Comparison of ENCODE assay signal across 31 cellular contexts in genomic region chr13:38957794-38958592, GRCh38. TPM values are rescaled to one million over a fixed set of nuclear protein-coding genes. Genes with fewer than 3 reads are reported as not detected.
DNase-seq lines count a peak whose midpoint lies in the region; ATAC-seq, FAIRE-seq and TF ChIP-seq lines count a peak whose summit lies in the region.
"Had no signal": no experiment of that assay in that cellular context is flagged by ENCODE, and none has a peak within 500 bp of the region (broad histone marks: within the 10 kb centered on the region; RNA-seq: fewer than 3 reads in every experiment).

No MANE protein-coding gene starts in this region.

- ATAC-seq in HepG2, result no peak
- ATAC-seq in right lobe of liver, result no peak
- ATAC-seq in K562, result no peak
- ATAC-seq: GM12878 had no signal

- H3K9me3 ChIP-seq in HepG2 (ENCODE audit: low read length), result no peaks in the 10 kb centered on the region
- no peaks in the 10 kb centered on the region for H3K9me3 ChIP-seq in right lobe of liver
- no peaks in the 10 kb centered on the region for H3K9me3 ChIP-seq in K562 (replicated peaks; ENCODE audit: control insufficient read depth, insufficient read depth, low read depth, low read length)
- H3K9me3 ChIP-seq in neuronal stem cell (replicated peaks in 1 of 2; ENCODE audit: control insufficient read depth in 2 of 2, insufficient read depth in 1 of 2, low read depth in 1 of 2, low read length in 2 of 2), result peaks cover 2 to 3% of the 10 kb centered on the region in 2 donors
- H3K9me3 ChIP-seq in Peyer's patch, result no peaks in the 10 kb centered on the region
- peaks cover 0 to 10% of the 10 kb centered on the region in 2 donors for H3K9me3 ChIP-seq in right atrium auricular region
- H3K9me3 ChIP-seq: BE2C had no signal

- H3K36me3 ChIP-seq in HepG2 (replicated peaks in 1 of 2; ENCODE audit: control insufficient read depth in 1 of 2, insufficient read depth in 2 of 2, low read length in 2 of 2) (no peaks in the 10 kb centered on the region), right lobe of liver (no peaks in the 10 kb centered on the region), K562 (ENCODE audit: control insufficient read depth, insufficient read depth, low read length) (no peaks in the 10 kb centered on the region), neuronal stem cell (replicated peaks in 1 of 2; ENCODE audit: control insufficient read depth in 2 of 2, insufficient read depth in 2 of 2, low read length in 2 of 2) (no peaks in the 10 kb centered on the region), Peyer's patch (no peaks in the 10 kb centered on the region), right atrium auricular region (no peaks in the 10 kb centered on the region)
- H3K36me3 ChIP-seq: BE2C, BLaER1 had no signal

- TF ChIP-seq CTCF in HepG2 (CRISPR knock-in tag; IDR thresholded peaks at IDR 0.05) (no peak), right lobe of liver (IDR thresholded peaks at IDR 0.05) (no peak), K562 (IDR thresholded peaks at IDR 0.05 in 2 of 3, conservative IDR thresholded peaks at IDR 0.05 in 1 of 3; ENCODE audit: insufficient read depth in 2 of 3, low read depth in 1 of 3, low read length in 3 of 3) (no peak), Peyer's patch (IDR thresholded peaks at IDR 0.05) (no peak), right atrium auricular region (IDR thresholded peaks at IDR 0.05) (no peak)

- BruUV-seq in HepG2 (replicated peaks; lab: Mats Ljungman, UMichigan) (no TSS peak), K562 (replicated peaks; lab: Mats Ljungman, UMichigan) (no TSS peak)

- no peaks in the 10 kb centered on the region for H4K20me1 ChIP-seq in HepG2 (ENCODE audit: insufficient read depth, low read length)
- H4K20me1 ChIP-seq in K562 (replicated peaks; ENCODE audit: control insufficient read depth, insufficient read depth, low read length), result no peaks in the 10 kb centered on the region
- H4K20me1 ChIP-seq: BLaER1 had no signal

- no peak overlapping the region for H3K14ac ChIP-seq in neuronal stem cell (ENCODE audit: low read length)

- no peak overlapping the region for H2BK120ac ChIP-seq in neuronal stem cell (ENCODE audit: low read depth, low read length)

- TF ChIP-seq RAD21 in HepG2 (CRISPR knock-in tag; IDR thresholded peaks at IDR 0.05) (no peak), K562 (CRISPR knock-in tag; conservative IDR thresholded peaks at IDR 0.05 in 1 of 2, IDR thresholded peaks at IDR 0.05 in 1 of 2) (no peak)

- H3K27me3 ChIP-seq in HepG2 (ENCODE audit: control insufficient read depth in 1 of 2, insufficient read depth in 2 of 2, low read length in 2 of 2) (no peaks in the 10 kb centered on the region; a peak in 1 of 5 replicates), right lobe of liver (no peaks in the 10 kb centered on the region), K562 (ENCODE audit: control insufficient read depth in 2 of 2, insufficient read depth in 2 of 2, low read length in 2 of 2) (no peaks in the 10 kb centered on the region), neuronal stem cell (ENCODE audit: control insufficient read depth in 3 of 3, insufficient read depth in 3 of 3, low read depth in 1 of 3, low read length in 3 of 3) (no peaks in the 10 kb centered on the region), Peyer's patch (no peaks in the 10 kb centered on the region), right atrium auricular region (no peaks in the 10 kb centered on the region)
- H3K27me3 ChIP-seq: BE2C, BLaER1 had no signal

- no peak for TF ChIP-seq EP300 in HepG2 (IDR thresholded peaks at IDR 0.05; ENCODE audit: low read depth in 2 of 2, low read length in 2 of 2)
- TF ChIP-seq EP300 in HepG2 (CRISPR knock-in tag; IDR thresholded peaks at IDR 0.05; ENCODE audit: borderline replicate concordance), result no peak
- TF ChIP-seq EP300 in K562 (IDR thresholded peaks at IDR 0.05; ENCODE audit: low read length), result no peak

- no peak overlapping the region for H3K23ac ChIP-seq in neuronal stem cell (ENCODE audit: low read depth, low read length, poor library complexity)

- H3K9ac ChIP-seq in HepG2 (ENCODE audit: insufficient read depth, low read depth, low read length) (no peak overlapping the region), K562 (ENCODE audit: insufficient read depth in 1 of 2, low read depth in 2 of 2, low read length in 2 of 2) (no peak overlapping the region), neuronal stem cell (ENCODE audit: low read depth, low read length, poor library complexity) (no peak overlapping the region)
- H3K9ac ChIP-seq: BLaER1 had no signal

- H3K79me2 ChIP-seq in HepG2 (ENCODE audit: insufficient read depth, low read length), result no peaks in the 10 kb centered on the region
- no peaks in the 10 kb centered on the region for H3K79me2 ChIP-seq in K562 (ENCODE audit: control insufficient read depth, insufficient read depth, low read length)

- CTCF ChIA-PET in HepG2 (lab: Yijun Ruan, JAX; ENCODE audit: low intra/inter-chr PET ratio, low total read pairs) (no interaction called here), K562 (lab: Yijun Ruan, JAX; ENCODE audit: low intra/inter-chr PET ratio) (no interaction called here)

- H3K4ac ChIP-seq in neuronal stem cell (ENCODE audit: low read length), result no peak overlapping the region

- H4K91ac ChIP-seq in neuronal stem cell (ENCODE audit: low read depth, low read length, poor library complexity), result no peak overlapping the region

- H2BK5ac ChIP-seq in neuronal stem cell (ENCODE audit: low read length), result no peak overlapping the region

- no peak overlapping the region for H2AK5ac ChIP-seq in neuronal stem cell (ENCODE audit: low read depth, low read length)

- H3K79me1 ChIP-seq in neuronal stem cell (ENCODE audit: low read depth, low read length), result no peaks in the 10 kb centered on the region

- peak overlapping the region; percentile 84 for H4K8ac ChIP-seq in neuronal stem cell (ENCODE audit: low read depth, low read length)

- POLR2A ChIA-PET in HepG2 (lab: Yijun Ruan, JAX) (no interaction called here), K562 (lab: Yijun Ruan, JAX) (no interaction called here)

- H3K4me3 ChIP-seq in HepG2 (replicated peaks in 1 of 3; ENCODE audit: insufficient read depth in 1 of 3, low read depth in 2 of 3, low read length in 3 of 3) (no peak overlapping the region), right lobe of liver (no peak overlapping the region), K562 (no peak overlapping the region), neuronal stem cell (ENCODE audit: low read length in 2 of 2) (no peak overlapping the region), Peyer's patch (no peak overlapping the region), right atrium auricular region (no peak overlapping the region)
- H3K4me3 ChIP-seq: BLaER1, GM12878 had no signal

- no peak overlapping the region for H3K4me2 ChIP-seq in HepG2 (ENCODE audit: low read depth, low read length)
- H3K4me2 ChIP-seq in K562 (ENCODE audit: insufficient read depth, low read length), result no peak overlapping the region
- no peak overlapping the region for H3K4me2 ChIP-seq in neuronal stem cell (ENCODE audit: insufficient read depth, low read length, poor library complexity, severe bottlenecking)
- H3K4me2 ChIP-seq: BLaER1 had no signal

- no peak overlapping the region for H2AFZ ChIP-seq in HepG2 (ENCODE audit: low read length)
- no peak overlapping the region for H2AFZ ChIP-seq in K562 (ENCODE audit: low read depth, low read length)
- H2AFZ ChIP-seq in neuronal stem cell (ENCODE audit: low read length), result no peak overlapping the region

- H3K9me1 ChIP-seq in K562 (ENCODE audit: control insufficient read depth, insufficient read depth, low read length), result no peaks in the 10 kb centered on the region

- intact Hi-C loops in HepG2 (cut with micrococcal nuclease; ENCODE audit: unreplicated experiment), result no loop called here
- intact Hi-C loops in right lobe of liver (cut with DNase I), result no loop called here
- intact Hi-C loops in K562 (cut with micrococcal nuclease), result no loop called here

- no peak overlapping the region for H2BK12ac ChIP-seq in neuronal stem cell (ENCODE audit: low read length)

- TF ChIP-seq POLR2A in HepG2 (IDR thresholded peaks at IDR 0.05; ENCODE audit: insufficient read depth in 1 of 2, low read depth in 2 of 2, low read length in 2 of 2) (no peak), right lobe of liver (IDR thresholded peaks at IDR 0.05) (no peak), K562 (conservative IDR thresholded peaks at IDR 0.05) (no peak), Peyer's patch (IDR thresholded peaks at IDR 0.05) (no peak)

- no peak overlapping the region for H3K27ac ChIP-seq in HepG2 (ENCODE audit: extremely low read length, insufficient read depth, low read length)
- H3K27ac ChIP-seq in right lobe of liver, result no peak overlapping the region
- H3K27ac ChIP-seq in K562 (ENCODE audit: extremely low read depth, low read depth, low read length), result no peak overlapping the region
- H3K27ac ChIP-seq in neuronal stem cell (replicated peaks; ENCODE audit: low read length), result no peak overlapping the region
- no peak overlapping the region for H3K27ac ChIP-seq in Peyer's patch
- H3K27ac ChIP-seq in right atrium auricular region, result no peak overlapping the region
- H3K27ac ChIP-seq: 22Rv1, BLaER1 had no signal

- no peak overlapping the region for H2BK15ac ChIP-seq in neuronal stem cell (ENCODE audit: low read length)

- H3K4me1 ChIP-seq in HepG2 (ENCODE audit: insufficient read depth, low read length) (no peaks in the 10 kb centered on the region), right lobe of liver (no peaks in the 10 kb centered on the region), K562 (replicated peaks in 1 of 2; ENCODE audit: control insufficient read depth in 2 of 2, insufficient read depth in 2 of 2, low read length in 2 of 2) (no peaks in the 10 kb centered on the region), neuronal stem cell (ENCODE audit: control insufficient read depth in 2 of 2, insufficient read depth in 1 of 2, low read depth in 1 of 2, low read length in 2 of 2) (no peaks in the 10 kb centered on the region), Peyer's patch (no peaks in the 10 kb centered on the region), right atrium auricular region (no peaks in the 10 kb centered on the region)
- H3K4me1 ChIP-seq: BE2C, BLaER1 had no signal

- DNase-seq in HepG2 (ENCODE audit: low spot score), result no peak
- DNase-seq in right lobe of liver, result no peak
- no peak for DNase-seq in K562 (ENCODE audit: extremely low read depth in 1 of 4, low spot score in 3 of 4)
- no peak for DNase-seq in neuronal stem cell (ENCODE audit: low spot score)
- DNase-seq in Peyer's patch, result no peak
- DNase-seq in right atrium auricular region (ENCODE audit: low spot score), result no peak
- DNase-seq: ACHN; BE2C; C1 segment of cervical spinal cord; CD4-positive, alpha-beta memory T cell; CD4-positive, CD25-positive, alpha-beta regulatory T cell; CD8-positive, alpha-beta memory T cell; COR-L47; DMS 273 treated with DMSO at 0.1 percent for 48 hours; DMS153; DMS53; DMS79; DND-41; EL; GDM1 had no signal

- in situ Hi-C loops in HepG2 (cut with HindIII; ENCODE audit: extremely low pct_ligation_motif_present, low pct_unique_long_range_greater_than_20kb), result loop anchor here (25.0 kb wide), 1 partner anchor 654 kb away; the partner anchor contains the start of gene LHFPL6
- in situ Hi-C loops in K562 (cut with MboI), result loop anchor here (25.0 kb wide), 1 partner anchor 654 kb away; the partner anchor contains the start of gene LHFPL6

- no peak for FAIRE-seq in HepG2 (lab: Jason Lieb, UNC)
- no peak for FAIRE-seq in K562 (lab: Jason Lieb, UNC)
- FAIRE-seq: GM12878, GM12892, GM18507 had no signal

- 28% methylated on average over 9 of the region's 11 CpGs for WGBS in HepG2 (ENCODE audit: low lambda C conversion rate)
- WGBS in right lobe of liver (ENCODE audit: insufficient coverage, low coverage, low lambda C conversion rate, missing lambda C conversion rate), result 61% methylated on average over 5 of the region's 11 CpGs
- WGBS in K562 (ENCODE audit: insufficient coverage, low coverage, missing lambda C conversion rate), result 1% methylated on average over 11 of the region's 11 CpGs
- no CpG with 5 or more reads among the region's 11 CpGs for WGBS in neuronal stem cell (ENCODE audit: extremely low coverage in 2 of 2, insufficient read length in 2 of 2, insufficient replicate concordance in 1 of 2), 2 donors

- H3K18ac ChIP-seq in neuronal stem cell (ENCODE audit: low read length), result peak overlapping the region; percentile 45

RNA-seq across cellular contexts. Expression of gene STOML3, which starts 32.6 kb away (rescaled TPM):
- not detected in 2 replicates for total RNA-seq in HepG2 (2016; rRNA removed; fragmentation: Illumina TruSeq; extraction: Trizol)
- total RNA-seq in HepG2 (2016; cell fraction: cytosol; rRNA removed; fragmentation: Illumina TruSeq; extraction: Trizol; ENCODE audit: low read depth), result not detected in 2 replicates
- not detected in 2 replicates for total RNA-seq in HepG2 (2016; cell fraction: insoluble cytoplasmic fraction; rRNA removed; fragmentation: Illumina TruSeq; extraction: Trizol)
- not detected in 2 replicates for total RNA-seq in HepG2 (2016; cell fraction: membrane; rRNA removed; fragmentation: Illumina TruSeq; extraction: Trizol)
- total RNA-seq in HepG2 (2016; cell fraction: nucleus; rRNA removed; fragmentation: Illumina TruSeq; extraction: Trizol), result not detected in 2 replicates
- polyA plus RNA-seq in HepG2 (2011; rRNA removed), result not detected in 2 replicates
- not detected in 2 replicates for polyA plus RNA-seq in HepG2 (2011; cell fraction: cytosol; rRNA removed)
- polyA plus RNA-seq in HepG2 (2011; cell fraction: nucleus; rRNA removed), result not detected in 2 replicates
- polyA plus RNA-seq in HepG2 (2012), result not detected in 2 replicates
- polyA plus RNA-seq in HepG2 (2016; cell fraction: cytosol; fragmentation: Illumina TruSeq; extraction: Trizol; ENCODE audit: low read depth), result not detected in 2 replicates
- polyA plus RNA-seq in HepG2 (2016; cell fraction: insoluble cytoplasmic fraction; fragmentation: Illumina TruSeq; extraction: Trizol; ENCODE audit: low read depth), result not detected in 2 replicates
- not detected in 2 replicates for polyA plus RNA-seq in HepG2 (2016; cell fraction: membrane; fragmentation: Illumina TruSeq; extraction: Trizol; ENCODE audit: low read depth)
- not detected in 2 replicates for polyA plus RNA-seq in HepG2 (2016; cell fraction: nucleus; fragmentation: Illumina TruSeq; extraction: Trizol; ENCODE audit: insufficient read depth, low read depth)
- polyA minus RNA-seq in HepG2 (2011; rRNA and poly(A)+ RNA removed; ENCODE audit: low replicate concordance), result not detected in 2 replicates
- polyA minus RNA-seq in HepG2 (2011; cell fraction: cytosol; rRNA and poly(A)+ RNA removed), result not detected in 2 replicates
- polyA minus RNA-seq in HepG2 (2011; cell fraction: nucleus; rRNA and poly(A)+ RNA removed), result not detected in 2 replicates
- total RNA-seq in right lobe of liver, result not detected
- total RNA-seq in K562 (2011; cell fraction: chromatin; rRNA removed; ENCODE audit: low replicate concordance), result not detected in 2 replicates
- total RNA-seq in K562 (2011; cell fraction: nucleolus; rRNA removed), result not detected in 2 replicates
- total RNA-seq in K562 (2011; cell fraction: nucleoplasm; rRNA removed), result not detected in 2 replicates
- total RNA-seq in K562 (2014; rRNA removed), result not detected in 2 replicates
- total RNA-seq in K562 (2014; rRNA removed; fragmentation: Illumina TruSeq; extraction: Trizol), result not detected in 2 replicates
- not detected in 2 replicates for total RNA-seq in K562 (2015; rRNA removed; fragmentation: Illumina TruSeq; extraction: Trizol)
- total RNA-seq in K562 (2021), result not detected in 2 replicates
- not detected in 2 replicates for polyA plus RNA-seq in K562 (2011; rRNA removed)
- polyA plus RNA-seq in K562 (2011; cell fraction: cytosol; rRNA removed), result not detected in 2 replicates
- not detected in 2 replicates for polyA plus RNA-seq in K562 (2011; cell fraction: nucleus; rRNA removed)
- polyA plus RNA-seq in K562 (2012), result not detected in 2 replicates
- polyA plus RNA-seq in K562 (2014; fragmentation: Illumina TruSeq; extraction: Trizol), result not detected in 2 replicates
- under 1 TPM in 1 of 2 experiments, not detected in 1; 0.04 TPM for polyA plus RNA-seq in K562 (2014; fragmentation: Nextera tagmentation; extraction: Ambion mirVana)
- not detected in 2 replicates for polyA plus RNA-seq in K562 (2014; rRNA removed)
- not detected in 2 replicates for polyA minus RNA-seq in K562 (2011; rRNA and poly(A)+ RNA removed)
- polyA minus RNA-seq in K562 (2011; cell fraction: cytosol; rRNA and poly(A)+ RNA removed), result not detected in 2 replicates
- polyA minus RNA-seq in K562 (2011; cell fraction: nucleus; rRNA and poly(A)+ RNA removed), result not detected in 2 replicates
- 1.4 TPM for polyA plus RNA-seq in neuronal stem cell (2013, experiment 1 of 2)
- polyA plus RNA-seq in neuronal stem cell (2013, experiment 2 of 2), result 1.5 TPM
- total RNA-seq in Peyer's patch, result not detected
- not detected for total RNA-seq in right atrium auricular region
- total RNA-seq: A172; A673; CD4-positive, alpha-beta memory T cell; CD4-positive, CD25-positive, alpha-beta regulatory T cell; CD8-positive, alpha-beta memory T cell; Daoy; G401; GM12878 had no signal
- polyA plus RNA-seq: AG04450; CD14-positive monocyte; CD4-positive, alpha-beta memory T cell; CD4-positive, CD25-positive, alpha-beta regulatory T cell; CD8-positive, alpha-beta memory T cell; GM12878 had no signal

Comparison
In these comparisons a context has a peak if more than half of its experiments do, and no peak if none do; other contexts are left out.
1. Of the 241 proteins assayed by ChIP-seq in both HepG2 and K562: peak only in HepG2: none; only in K562: MAFG; in both: MAFF and MAFK; in neither: 238.